ENCODE assay signal across 13 cellular contexts in the genomic region with DNA sequence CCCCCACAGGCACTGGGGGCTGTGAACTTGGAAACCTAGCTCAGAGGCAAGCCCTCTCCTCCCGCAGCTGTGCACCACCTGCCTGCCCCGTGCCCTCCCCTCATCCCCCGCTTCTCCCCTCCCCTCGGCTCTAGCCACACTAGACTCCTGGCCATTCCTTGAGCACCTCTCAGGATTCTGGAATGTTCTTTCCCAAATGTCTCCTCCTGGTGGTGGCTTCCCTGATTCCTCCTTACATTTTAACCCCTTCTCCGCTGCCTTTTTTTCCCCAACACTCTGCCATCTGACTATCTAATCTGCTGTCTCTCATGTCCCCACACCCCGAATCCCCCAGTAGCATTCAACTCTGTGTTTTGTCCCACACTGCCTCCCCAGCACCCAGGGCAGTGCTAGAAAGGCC. TPM values are rescaled to one million over a fixed set of nuclear protein-coding genes. Genes with fewer than 3 reads are reported as not detected.
A peak's percentile ranks its signal among the peaks of the same experiment; 100 is the strongest.
DNase-seq lines count a peak whose midpoint lies in the region; ATAC-seq, FAIRE-seq and TF ChIP-seq lines count a peak whose summit lies in the region.
"Had no signal": no experiment of that assay in that cellular context is flagged by ENCODE, and none has a peak within 500 bp of the region (broad histone marks: within the 10 kb centered on the region; RNA-seq: fewer than 3 reads in every experiment).

No MANE protein-coding gene starts in this region.

- no peak overlapping the region for H3K18ac ChIP-seq in mesenchymal stem cell (ENCODE audit: low read depth in 1 of 2, low read length in 2 of 2)

- peak overlapping the region; percentile 62 for H2BK15ac ChIP-seq in mesenchymal stem cell (ENCODE audit: low read depth, poor library complexity, severe bottlenecking)

- no peaks in the 10 kb centered on the region for H3K36me3 ChIP-seq in GM12878 (ENCODE audit: control insufficient read depth in 2 of 2, insufficient read depth in 2 of 2, low read length in 1 of 2)
- H3K36me3 ChIP-seq in mesenchymal stem cell (ENCODE audit: control insufficient read depth in 1 of 2, insufficient read depth in 2 of 2, low read depth in 1 of 2, low read length in 2 of 2) = no peaks in the 10 kb centered on the region
- no peaks in the 10 kb centered on the region for H3K36me3 ChIP-seq in uterus

- no peak overlapping the region for H4K91ac ChIP-seq in mesenchymal stem cell (ENCODE audit: low read length)

- H3K9ac ChIP-seq in GM12878 (ENCODE audit: control insufficient read depth, insufficient read depth, low read length) = no peak overlapping the region
- H3K9ac ChIP-seq in mesenchymal stem cell (ENCODE audit: low read length) = no peak overlapping the region

- TF ChIP-seq CTCF in AG09309 (IDR thresholded peaks at IDR 0.05; ENCODE audit: control insufficient read depth, insufficient read depth, low read depth, low read length, missing control alignments) = peak; percentile 34
- peak; percentile 1 for TF ChIP-seq CTCF in D721Med (IDR thresholded peaks at IDR 0.05; ENCODE audit: insufficient read depth, missing control alignments)
- TF ChIP-seq CTCF in GM12878 (IDR thresholded peaks at IDR 0.05 in 2 of 3, conservative IDR thresholded peaks at IDR 0.05 in 1 of 3; ENCODE audit: control insufficient read depth in 2 of 3, extremely low read depth in 1 of 3, insufficient read depth in 1 of 3, low read depth in 3 of 3, low read length in 3 of 3) = no peak
- no peak for TF ChIP-seq CTCF in uterus (IDR thresholded peaks at IDR 0.05)
- no peak for TF ChIP-seq CTCF in CD14-positive monocyte (IDR thresholded peaks at IDR 0.05)

- H3K4me3 Mint-ChIP-seq in CD14-positive monocyte = peak overlapping the region in 1 of 2 donors; percentile 19

- WGBS in GM12878 (ENCODE audit: insufficient coverage, insufficient replicate concordance, low lambda C conversion rate, missing lambda C conversion rate) = 62% methylated on average over 3 of the region's 6 CpGs
- 92% methylated on average over 6 of the region's 6 CpGs for WGBS in mesenchymal stem cell

- no peak overlapping the region for H2BK120ac ChIP-seq in mesenchymal stem cell (ENCODE audit: low read depth, low read length)

- H3K4me1 ChIP-seq in GM12878 (ENCODE audit: control insufficient read depth, insufficient read depth, low read length) (peaks cover 25% of the 10 kb centered on the region), mesenchymal stem cell (ENCODE audit: control insufficient read depth, insufficient read depth, low read depth, low read length) (peaks cover 24% of the 10 kb centered on the region), uterus (no peaks in the 10 kb centered on the region)

- no peaks in the 10 kb centered on the region for H3K79me1 ChIP-seq in mesenchymal stem cell (replicated peaks; ENCODE audit: low read length, poor library complexity, severe bottlenecking)

- no peak overlapping the region for H3K14ac ChIP-seq in mesenchymal stem cell (ENCODE audit: low read length in 2 of 2)

- BruUV-seq in GM12878 (replicated peaks; lab: Mats Ljungman, UMichigan) = no TSS peak

- no peak for FAIRE-seq in D721Med (lab: Jason Lieb, UNC)
- no peak for FAIRE-seq in GM12878 (lab: Jason Lieb, UNC)

- peak overlapping the region in 1 of 7 donors; percentile 19 for H3K27ac Mint-ChIP-seq in CD14-positive monocyte

- in situ Hi-C loops in GM12878 (cut with MboI) = loop anchor here (5.0 to 25.0 kb wide), 2 partner anchors 189 to 454 kb away; a partner anchor contains a TSS

- no peak overlapping the region for H2BK12ac ChIP-seq in mesenchymal stem cell (ENCODE audit: low read length in 2 of 2)

- no peak for ATAC-seq in GM12878
- ATAC-seq in GM21528 (IDR thresholded peaks at IDR 0.05; ENCODE audit: low FRiP score, unreplicated experiment) = no peak

- POLR2A ChIA-PET in GM12878 (lab: Charles Lee) = interaction anchor here (0.6 kb wide), 1 partner anchor 35 kb away, joined by 11 read pairs; no protein-coding TSS in a partner anchor

- DNase-seq in AG09309 (ENCODE audit: low read depth) = no peak
- no peak for DNase-seq in D721Med (ENCODE audit: insufficient read length, low spot score)
- no peak for DNase-seq in GM12878 (ENCODE audit: low read depth, low spot score)
- DNase-seq in mesenchymal stem cell = no peak
- DNase-seq in uterus = no peak
- DNase-seq in NCI-H2029 (lab: John Stamatoyannopoulos, UW) = no peak
- DNase-seq in CD14-positive monocyte (ENCODE audit: low spot score) = no peak
- DNase-seq: effector CD8-positive, alpha-beta T cell; MV-4-11; NCI-H446 had no signal

- intact Hi-C loops in GM12878 (cut with micrococcal nuclease; ENCODE audit: unreplicated experiment) = loop anchor here (5.0 kb wide), 2 partner anchors 119 to 286 kb away; no protein-coding TSS in a partner anchor
- intact Hi-C loops in uterus (cut with DNase I; ENCODE audit: low total_unique reads) = loop anchor here (2.0 kb wide), 1 partner anchor 189 kb away; a partner anchor contains a TSS
- intact Hi-C loops in CD14-positive monocyte (cut with micrococcal nuclease) = loop anchor here (5.0 to 10.0 kb wide), 4 partner anchors 161 to 461 kb away; a partner anchor contains a TSS

- peaks cover 13 to 30% (median 20%) of the 10 kb centered on the region in 3 donors for H3K27me3 Mint-ChIP-seq in CD14-positive monocyte (ENCODE audit: low read depth in 3 of 3)

- H3K23ac ChIP-seq in mesenchymal stem cell (ENCODE audit: low read length in 2 of 2) = no peak overlapping the region

- H3K4me2 ChIP-seq in GM12878 (ENCODE audit: control insufficient read depth, insufficient read depth) = no peak overlapping the region
- H3K4me2 ChIP-seq in mesenchymal stem cell (ENCODE audit: low read length, poor library complexity, severe bottlenecking) = no peak overlapping the region

- H3K27me3 ChIP-seq in GM12878 (replicated peaks in 1 of 2; ENCODE audit: control insufficient read depth in 2 of 2, insufficient read depth in 2 of 2, low read length in 1 of 2) = no peaks in the 10 kb centered on the region
- H3K27me3 ChIP-seq in mesenchymal stem cell (ENCODE audit: control insufficient read depth in 1 of 2, insufficient read depth in 1 of 2, low read length in 2 of 2) = peaks cover 0 to 21% of the 10 kb centered on the region in 2 experiments
- no peaks in the 10 kb centered on the region for H3K27me3 ChIP-seq in uterus

- peaks cover 33% of the 10 kb centered on the region for H3K4me1 Mint-ChIP-seq in CD14-positive monocyte

- H3K9me3 ChIP-seq in GM12878 (replicated peaks; ENCODE audit: control insufficient read depth, insufficient read depth, low read length) (no peaks in the 10 kb centered on the region), mesenchymal stem cell (ENCODE audit: control insufficient read depth, low read length) (no peaks in the 10 kb centered on the region), uterus (no peaks in the 10 kb centered on the region)

- no peak overlapping the region for H3K27ac ChIP-seq in GM12878 (ENCODE audit: control insufficient read depth, insufficient read depth)
- no peak overlapping the region for H3K27ac ChIP-seq in mesenchymal stem cell (ENCODE audit: low read length, poor library complexity, severe bottlenecking)
- H3K27ac ChIP-seq in uterus = no peak overlapping the region

- no peak for TF ChIP-seq POLR2A in GM12878 (IDR thresholded peaks at IDR 0.05; ENCODE audit: low read depth, low read length)
- no peak for TF ChIP-seq POLR2A in uterus (IDR thresholded peaks at IDR 0.05)

- TF ChIP-seq RAD21 in GM12878 (IDR thresholded peaks at IDR 0.05; ENCODE audit: insufficient read depth, low read depth, low read length) = no peak

- no peak for TF ChIP-seq EP300 in GM12878 (IDR thresholded peaks at IDR 0.05; ENCODE audit: borderline replicate concordance in 1 of 2, control insufficient read depth in 1 of 2, low read depth in 2 of 2, low read length in 2 of 2)

- H3K4ac ChIP-seq in mesenchymal stem cell (ENCODE audit: low read depth in 1 of 2, low read length in 2 of 2) = no peak overlapping the region

- no peaks in the 10 kb centered on the region for H3K79me2 ChIP-seq in GM12878 (ENCODE audit: control insufficient read depth, insufficient read depth, low read length)

- RAD21 ChIA-PET in GM12878 (lab: Charles Lee; ENCODE audit: unreplicated experiment) = interaction anchor here (0.8 to 1.0 kb wide), 2 partner anchors 158 to 188 kb away, joined by 3 read pairs; no protein-coding TSS in a partner anchor

- no peak overlapping the region for H2AFZ ChIP-seq in GM12878 (ENCODE audit: control insufficient read depth, low read depth, low read length)
- H2AFZ ChIP-seq in mesenchymal stem cell (ENCODE audit: low read depth, low read length) = no peak overlapping the region

- H4K20me1 ChIP-seq in GM12878 (ENCODE audit: control insufficient read depth, insufficient read depth) = no peaks in the 10 kb centered on the region

- peaks cover 0 to 4% (median 0%) of the 10 kb centered on the region in 7 donors for H3K9me3 Mint-ChIP-seq in CD14-positive monocyte

- H3K4me3 ChIP-seq in AG09309 (ENCODE audit: control insufficient read depth, low read depth, low read length) (no peak overlapping the region), GM12878 (no peak overlapping the region), mesenchymal stem cell (ENCODE audit: insufficient read depth in 1 of 2, low read depth in 1 of 2, low read length in 2 of 2) (no peak overlapping the region), uterus (no peak overlapping the region)

- H3K36me3 Mint-ChIP-seq in CD14-positive monocyte = no peaks in the 10 kb centered on the region

- no peak overlapping the region for H4K8ac ChIP-seq in mesenchymal stem cell (ENCODE audit: low read length)

- H2AK5ac ChIP-seq in mesenchymal stem cell (ENCODE audit: low read length, severe bottlenecking) = peak overlapping the region; percentile 29

- CTCF ChIA-PET in GM12878 (lab: Yijun Ruan, JAX) = interaction anchor here (0.7 to 8.1 kb wide), 6 partner anchors 20 to 188 kb away, joined by 3 to 152 read pairs (median 16); a partner anchor contains a TSS

- H2BK5ac ChIP-seq in mesenchymal stem cell (ENCODE audit: low read depth, low read length, poor library complexity, severe bottlenecking) = no peak overlapping the region

- SMC1A ChIA-PET in GM12878 (lab: Charles Lee; ENCODE audit: uncharacterized antibody, unreplicated experiment) = interaction anchor here (0.6 kb wide), 1 partner anchor 109 kb away, joined by 3 read pairs; a partner anchor contains a TSS

RNA-seq across cellular contexts. Expression of a gene that starts 6.7 kb away (rescaled TPM):
- 3.9 and 5.7 TPM in 2 replicates for total RNA-seq in GM12878 (2013; cell fraction: nucleolus; rRNA removed)
- total RNA-seq in GM12878 (2014; rRNA removed) (0.54 and 1.5 TPM in 2 replicates), GM12878 (2014; rRNA removed; fragmentation: Illumina TruSeq; extraction: Trizol) (1.5 and 1.6 TPM in 2 replicates), GM12878 (2021) (1.5 and 1.7 TPM in 2 replicates), uterus (1 to 10 TPM in 1 of 4 donors, not detected in 3; 1.2 TPM)
- not detected for polyA plus RNA-seq in GM12878 (2011; ENCODE audit: low read depth)
- polyA plus RNA-seq in GM12878 (2011; rRNA removed) (0.24 and 0.69 TPM in 2 replicates), GM12878 (2014; fragmentation: Illumina TruSeq; extraction: Trizol) (1.00 TPM in 1 of 2 replicates, not detected in the other), GM12878 (2014; fragmentation: Nextera tagmentation; extraction: Ambion mirVana) (under 1 TPM; 0.31 to 0.80 TPM), GM12878 (2014; rRNA removed) (0.81 and 2.3 TPM in 2 replicates), GM12878 (2016; fragmentation: Nextera tagmentation; extraction: Ambion mirVana) (under 1 TPM; 0.53 to 0.62 TPM), CD14-positive monocyte (not detected)
- 1.4 and 1.5 TPM in 2 replicates for polyA plus RNA-seq in GM12878 (2011; cell fraction: cytosol; rRNA removed)
- polyA plus RNA-seq in GM12878 (2011; cell fraction: nucleus; rRNA removed) = 2.5 and 2.7 TPM in 2 replicates
- 0.94 and 1.0 TPM in 2 replicates for polyA plus RNA-seq in GM12878 (2012)
- 0.82 TPM in 1 of 2 replicates, not detected in the other for polyA minus RNA-seq in GM12878 (2011; rRNA and poly(A)+ RNA removed)
- polyA minus RNA-seq in GM12878 (2011; cell fraction: cytosol; rRNA and poly(A)+ RNA removed) = not detected in 2 replicates
- polyA minus RNA-seq in GM12878 (2011; cell fraction: nucleus; rRNA and poly(A)+ RNA removed) = 1.6 TPM in 1 of 2 replicates, not detected in the other
- 1.4 TPM for polyA plus RNA-seq in mesenchymal stem cell (2013, experiment 1 of 2)
- 3.1 TPM for polyA plus RNA-seq in mesenchymal stem cell (2013, experiment 2 of 2)
- total RNA-seq: pulmonary artery endothelial cell had no signal
- polyA plus RNA-seq: adipose tissue had no signal

RNA-seq across cellular contexts. Expression of a gene that starts 22.3 kb away (rescaled TPM):
- 4.1 and 4.8 TPM in 2 replicates for total RNA-seq in GM12878 (2013; cell fraction: nucleolus; rRNA removed)
- total RNA-seq in GM12878 (2014; rRNA removed) (0.33 and 1.4 TPM in 2 replicates), GM12878 (2014; rRNA removed; fragmentation: Illumina TruSeq; extraction: Trizol) (0.41 and 0.72 TPM in 2 replicates), GM12878 (2021) (0.72 and 1.9 TPM in 2 replicates), uterus (1 to 10 TPM in 3 of 4 donors, not detected in 1; 4.8 to 7.7 (median 5.8) TPM)
- 0.79 TPM for polyA plus RNA-seq in GM12878 (2011; ENCODE audit: low read depth)
- polyA plus RNA-seq in GM12878 (2011; rRNA removed) (1.6 and 2.2 TPM in 2 replicates), GM12878 (2014; fragmentation: Illumina TruSeq; extraction: Trizol) (0.47 and 0.67 TPM in 2 replicates), GM12878 (2014; fragmentation: Nextera tagmentation; extraction: Ambion mirVana) (under 1 TPM in 1 of 2 experiments, not detected in 1; 0.07 TPM), GM12878 (2014; rRNA removed) (1.0 and 1.9 TPM in 2 replicates), GM12878 (2016; fragmentation: Nextera tagmentation; extraction: Ambion mirVana) (1 to 10 TPM in 1 of 2 experiments, under 1 TPM in 1; 0.28 to 1.1 TPM), CD14-positive monocyte (under 1 TPM in 1 of 2 donors, not detected in 1; 0.28 TPM)
- polyA plus RNA-seq in GM12878 (2011; cell fraction: cytosol; rRNA removed) = 3.9 and 4.8 TPM in 2 replicates
- polyA plus RNA-seq in GM12878 (2011; cell fraction: nucleus; rRNA removed) = 13.6 and 16.7 TPM in 2 replicates
- 0.43 and 0.52 TPM in 2 replicates for polyA plus RNA-seq in GM12878 (2012)
- 0.95 and 2.1 TPM in 2 replicates for polyA minus RNA-seq in GM12878 (2011; rRNA and poly(A)+ RNA removed)
- polyA minus RNA-seq in GM12878 (2011; cell fraction: cytosol; rRNA and poly(A)+ RNA removed) = 0.80 and 2.9 TPM in 2 replicates
- polyA minus RNA-seq in GM12878 (2011; cell fraction: nucleus; rRNA and poly(A)+ RNA removed) = 1.7 and 5.8 TPM in 2 replicates
- polyA plus RNA-seq in mesenchymal stem cell (2013, experiment 1 of 2) = 0.22 TPM
- polyA plus RNA-seq in mesenchymal stem cell (2013, experiment 2 of 2) = 0.22 TPM

RNA-seq across cellular contexts. Expression of a gene that starts 22.3 kb away (rescaled TPM):
- 27.1 and 32.2 TPM in 2 replicates for total RNA-seq in GM12878 (2013; cell fraction: nucleolus; rRNA removed)
- total RNA-seq in GM12878 (2014; rRNA removed) = 13.2 and 17.3 TPM in 2 replicates
- total RNA-seq in GM12878 (2014; rRNA removed; fragmentation: Illumina TruSeq; extraction: Trizol) = 9.0 and 10.2 TPM in 2 replicates
- total RNA-seq in GM12878 (2021) = 32.7 and 36.1 TPM in 2 replicates
- polyA plus RNA-seq in GM12878 (2011; ENCODE audit: low read depth) = 5.8 TPM
- polyA plus RNA-seq in GM12878 (2011; rRNA removed) = 7.4 and 11.9 TPM in 2 replicates
- polyA plus RNA-seq in GM12878 (2011; cell fraction: cytosol; rRNA removed) = 8.9 and 12.7 TPM in 2 replicates
- 55.0 and 65.9 TPM in 2 replicates for polyA plus RNA-seq in GM12878 (2011; cell fraction: nucleus; rRNA removed)
- polyA plus RNA-seq in GM12878 (2012) = 16.1 and 18.9 TPM in 2 replicates
- polyA plus RNA-seq in GM12878 (2014; fragmentation: Illumina TruSeq; extraction: Trizol) = 7.3 and 14.8 TPM in 2 replicates
- polyA plus RNA-seq in GM12878 (2014; fragmentation: Nextera tagmentation; extraction: Ambion mirVana) = 1 to 10 TPM in 1 of 2 experiments, under 1 TPM in 1; 0.13 to 1.0 TPM
- polyA plus RNA-seq in GM12878 (2014; rRNA removed) = 24.9 and 28.0 TPM in 2 replicates
- polyA plus RNA-seq in GM12878 (2016; fragmentation: Nextera tagmentation; extraction: Ambion mirVana) = 10 to 100 TPM; 18.6 to 22.5 TPM
- polyA minus RNA-seq in GM12878 (2011; rRNA and poly(A)+ RNA removed) = 10.2 and 16.0 TPM in 2 replicates
- 7.2 and 8.3 TPM in 2 replicates for polyA minus RNA-seq in GM12878 (2011; cell fraction: cytosol; rRNA and poly(A)+ RNA removed)
- 7.7 and 18.8 TPM in 2 replicates for polyA minus RNA-seq in GM12878 (2011; cell fraction: nucleus; rRNA and poly(A)+ RNA removed)
- polyA plus RNA-seq in mesenchymal stem cell (2013, experiment 1 of 2) = 15.2 TPM
- 15.0 TPM for polyA plus RNA-seq in mesenchymal stem cell (2013, experiment 2 of 2)
- total RNA-seq in uterus = 10 to 100 TPM in 2 of 4 donors, 1 to 10 TPM in 2; 3.2 to 44.4 (median 13.2) TPM
- polyA plus RNA-seq in CD14-positive monocyte = 1 to 10 TPM; 4.6 to 6.2 TPM

RNA-seq across cellular contexts. Expression of a gene that starts 54.6 kb away (rescaled TPM):
- not detected in 2 replicates for total RNA-seq in GM12878 (2013; cell fraction: nucleolus; rRNA removed)
- not detected in 2 replicates for total RNA-seq in GM12878 (2014; rRNA removed)
- not detected in 2 replicates for total RNA-seq in GM12878 (2014; rRNA removed; fragmentation: Illumina TruSeq; extraction: Trizol)
- not detected in 2 replicates for total RNA-seq in GM12878 (2021)
- not detected for polyA plus RNA-seq in GM12878 (2011; ENCODE audit: low read depth)
- polyA plus RNA-seq in GM12878 (2011; rRNA removed) = 0.04 TPM in 1 of 2 replicates, not detected in the other
- 0.13 and 0.15 TPM in 2 replicates for polyA plus RNA-seq in GM12878 (2011; cell fraction: cytosol; rRNA removed)
- polyA plus RNA-seq in GM12878 (2011; cell fraction: nucleus; rRNA removed) = 0.09 TPM in 1 of 2 replicates, not detected in the other
- 0.28 and 0.37 TPM in 2 replicates for polyA plus RNA-seq in GM12878 (2012)
- not detected in 2 replicates for polyA plus RNA-seq in GM12878 (2014; fragmentation: Illumina TruSeq; extraction: Trizol)
- polyA plus RNA-seq in GM12878 (2014; fragmentation: Nextera tagmentation; extraction: Ambion mirVana) = not detected
- not detected in 2 replicates for polyA plus RNA-seq in GM12878 (2014; rRNA removed)
- under 1 TPM in 1 of 2 experiments, not detected in 1; 0.44 TPM for polyA plus RNA-seq in GM12878 (2016; fragmentation: Nextera tagmentation; extraction: Ambion mirVana)
- polyA minus RNA-seq in GM12878 (2011; rRNA and poly(A)+ RNA removed) = not detected in 2 replicates
- polyA minus RNA-seq in GM12878 (2011; cell fraction: cytosol; rRNA and poly(A)+ RNA removed) = not detected in 2 replicates
- polyA minus RNA-seq in GM12878 (2011; cell fraction: nucleus; rRNA and poly(A)+ RNA removed) = not detected in 2 replicates
- polyA plus RNA-seq in mesenchymal stem cell (2013, experiment 1 of 2) = 4.7 TPM
- 3.7 TPM for polyA plus RNA-seq in mesenchymal stem cell (2013, experiment 2 of 2)
- total RNA-seq in uterus = under 1 TPM in 2 of 4 donors, not detected in 2; 0.55 to 0.98 TPM
- 1 to 10 TPM; 1.3 to 1.4 TPM for polyA plus RNA-seq in CD14-positive monocyte

Comparison
In these comparisons a context has a peak if more than half of its experiments do, and no peak if none do; other contexts are left out.
1. CTCF ChIP-seq: peak in AG09309 (single experiment) and D721Med (single experiment); none in GM12878 (0 of 3), uterus (0 of 4) and CD14-positive monocyte (single experiment).